19 cellular contexts compared by ENCODE assay signal in the genomic region with DNA sequence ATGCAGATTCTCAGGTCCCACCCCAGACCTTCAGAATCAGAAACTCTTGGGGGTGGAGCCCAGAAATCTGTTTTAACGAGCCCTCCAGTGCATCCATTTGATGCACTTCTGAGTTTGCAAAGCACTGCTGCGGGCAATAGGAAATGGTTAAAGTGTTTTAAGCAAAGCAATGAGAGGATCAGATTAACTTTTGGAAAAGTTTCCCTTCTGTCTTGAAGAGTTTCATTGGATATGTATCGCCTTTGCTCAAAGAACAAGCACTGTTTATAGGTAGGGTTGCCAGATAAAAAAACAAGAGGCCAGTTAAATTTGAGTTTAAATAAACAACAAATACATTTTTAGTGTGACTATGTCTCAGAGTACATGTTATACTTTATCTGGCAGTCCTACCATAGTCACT.
"Had no signal": no experiment of that assay in that cellular context is flagged by ENCODE, and none has a peak within 500 bp of the region (broad histone marks: within the 10 kb centered on the region; RNA-seq: fewer than 3 reads in every experiment).

No MANE protein-coding gene starts in this region.

- ATAC-seq: activated CD8-positive, alpha-beta T cell treated with anti-CD3 and anti-CD28 coated beads, Interleukin-2, amount 10 ng/mL, durations not matched to agents 7 days and 5 days; left colon; right lobe of liver; stimulated activated naive B cell treated with anti-CD40 and anti-IgM and Interleukin-4, amounts not matched to agents 10 μg/mL and 1 μg/mL and 100 μg/mL, for 72 hours had no signal

- H3K4me3 ChIP-seq: body of pancreas, gastroesophageal sphincter, mucosa of descending colon, right lobe of liver, testis had no signal

- H3K27me3 ChIP-seq: body of pancreas, right lobe of liver, testis had no signal

- H3K9me3 ChIP-seq: body of pancreas, gastroesophageal sphincter, mucosa of descending colon, right lobe of liver, testis had no signal

- H3K4me1 ChIP-seq: body of pancreas, right lobe of liver, testis had no signal

- H3K27ac ChIP-seq: body of pancreas, right lobe of liver, testis had no signal

- H3K36me3 ChIP-seq: gastroesophageal sphincter, right lobe of liver had no signal

- DNase-seq: activated CD4-positive, alpha-beta T cell treated with anti-CD3 and anti-CD28 coated beads for 1 hour; activated CD4-positive, alpha-beta T cell treated with anti-CD3 and anti-CD28 coated beads, Interleukin-2, amount 50 U/mL, for 1 hour; activated CD8-positive, alpha-beta T cell treated with anti-CD3 and anti-CD28 coated beads, Interleukin-2, amount 10 ng/mL, durations not matched to agents 7 days and 5 days; activated gamma-delta T cell treated with Interleukin-2 at 50 U/mL for 16 hours; activated T-cell treated with anti-CD3 and anti-CD28 coated beads, Interleukin-2, amount 50 U/mL, for 1 hour; anterior cingulate cortex; head of caudate nucleus; islet precursor cell; mesendoderm; nucleus accumbens; right lobe of liver; stimulated activated CD4-positive, alpha-beta T cell treated with anti-CD3 and anti-CD28 coated beads, Interleukin-2, amount 100 ng/mL, for 48 hours; stimulated activated CD8-positive, alpha-beta memory T cell treated with anti-CD3 and anti-CD28 coated beads, Interleukin-4, amount 100 ng/mL, for 48 hours; stimulated activated naive B cell treated with anti-CD40 and anti-IgM and Interleukin-4, amounts not matched to agents 10 μg/mL and 1 μg/mL and 100 μg/mL, for 72 hours; testis had no signal
